Comparison of ENCODE assay signal across 31 cellular contexts in the genomic region with DNA sequence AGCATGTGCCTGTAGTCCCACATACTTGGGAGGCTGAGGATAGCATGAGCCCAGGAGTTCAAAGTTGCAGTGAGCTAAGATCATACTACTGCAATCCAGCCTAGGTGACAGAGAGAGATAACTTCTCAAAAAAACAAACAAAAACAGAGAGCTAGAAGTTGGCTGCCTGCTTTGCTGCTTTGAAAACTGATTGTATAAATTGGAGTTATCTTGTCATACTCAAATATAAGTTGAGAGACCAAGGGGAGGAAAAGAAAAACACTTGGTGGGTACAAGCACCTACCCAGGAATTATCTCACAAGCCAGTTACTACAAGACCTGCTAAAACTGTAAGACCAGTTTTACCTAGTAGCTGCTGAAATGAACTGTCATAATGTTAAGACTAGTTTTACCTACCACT.
"Had no signal": no experiment of that assay in that cellular context is flagged by ENCODE, and none has a peak within 500 bp of the region (broad histone marks: within the 10 kb centered on the region; RNA-seq: fewer than 3 reads in every experiment).

No MANE protein-coding gene starts in this region.

- H3K36me3 Mint-ChIP-seq: neural progenitor cell; stimulated activated memory B cell treated with anti-CD40 and anti-IgM and Interleukin-4, amounts not matched to agents 10 μg/mL and 1 μg/mL and 100 μg/mL, for 72 hours; type B pancreatic cell had no signal

- H3K79me2 ChIP-seq: parathyroid adenoma had no signal

- H3K27me3 Mint-ChIP-seq: progenitor cell of endocrine pancreas, type B pancreatic cell had no signal

- H3K4me3 Mint-ChIP-seq: natural killer cell; nephron; neural progenitor cell; stimulated activated memory B cell treated with anti-CD40 and anti-IgM and Interleukin-4, amounts not matched to agents 10 μg/mL and 1 μg/mL and 100 μg/mL, for 72 hours; stimulated activated naive CD8-positive, alpha-beta T cell treated with anti-CD3 and anti-CD28 coated beads, Interleukin-15, amount 100 ng/mL, for 72 hours; type B pancreatic cell had no signal

- H3K27me3 ChIP-seq: neural progenitor cell, ovary, testis, tibial artery, transverse colon, upper lobe of right lung, uterus had no signal

- H3K4me1 Mint-ChIP-seq: natural killer cell; nephron; neural progenitor cell; stimulated activated memory B cell treated with anti-CD40 and anti-IgM and Interleukin-4, amounts not matched to agents 10 μg/mL and 1 μg/mL and 100 μg/mL, for 72 hours; stimulated activated naive CD8-positive, alpha-beta T cell treated with anti-CD3 and anti-CD28 coated beads, Interleukin-15, amount 100 ng/mL, for 72 hours had no signal

- H3K4me2 ChIP-seq: neural progenitor cell, smooth muscle cell had no signal

- DNase-seq: natural killer cell; occipital lobe; ovary; posterior cingulate gyrus; psoas muscle; right cardiac atrium; spleen; stimulated activated CD4-positive, alpha-beta T cell treated with anti-CD3 and anti-CD28 coated beads, Interleukin-12 subunit alpha, Interleukin-12 subunit beta, amount 100 ng/mL, for 4 hours; stimulated activated CD4-positive, alpha-beta T cell treated with anti-CD3 and anti-CD28 coated beads, Interleukin-1b, Interleukin-23, amount 100 ng/mL, for 48 hours; stimulated activated CD4-positive, alpha-beta T cell treated with anti-CD3 and anti-CD28 coated beads, Interleukin-4, amount 100 ng/mL, for 1 hour; stimulated activated CD4-positive, alpha-beta T cell treated with anti-CD3 and anti-CD28 coated beads, Interleukin-4, amount 100 ng/mL, for 4 hours; stimulated activated CD8-positive, alpha-beta memory T cell treated with anti-CD3 and anti-CD28 coated beads, Interleukin-4, amount 100 ng/mL, for 48 hours; stimulated activated naive CD4-positive, alpha-beta T cell; stimulated activated naive CD8-positive, alpha-beta T cell treated with anti-CD3 and anti-CD28 coated beads, Interleukin-15, amount 100 ng/mL, for 72 hours; stimulated activated naive CD8-positive, alpha-beta T cell treated with anti-CD3 and anti-CD28 coated beads, Interleukin-15, Interleukin-2, amounts not matched to agents 100 U/mL and 50 U/mL, for 24 hours; substantia nigra; testis; tibial artery; transverse colon; upper lobe of right lung; uterus had no signal

- H3K36me3 ChIP-seq: neural progenitor cell, ovary, spleen, suprapubic skin, tibial artery, transverse colon, upper lobe of right lung, uterus had no signal

- H3K27ac Mint-ChIP-seq: natural killer cell; nephron; neural progenitor cell; progenitor cell of endocrine pancreas; stimulated activated memory B cell treated with anti-CD40 and anti-IgM and Interleukin-4, amounts not matched to agents 10 μg/mL and 1 μg/mL and 100 μg/mL, for 72 hours; type B pancreatic cell had no signal

- H3K4me3 ChIP-seq: neural progenitor cell, ovary, psoas muscle, skin epidermis, smooth muscle cell, suprapubic skin, testis, tibial artery, transverse colon, upper lobe of right lung, uterus had no signal

- H3K4me1 ChIP-seq: neural progenitor cell, parathyroid adenoma, psoas muscle, spleen, suprapubic skin, testis, tibial artery, transverse colon, upper lobe of right lung, uterus had no signal

- H3K9me3 Mint-ChIP-seq: neural progenitor cell had no signal

- H3K9ac ChIP-seq: neural progenitor cell, parathyroid adenoma had no signal

- H3K9me3 ChIP-seq: suprapubic skin, testis, upper lobe of right lung, uterus had no signal

- H2AFZ ChIP-seq: neural progenitor cell, parathyroid adenoma had no signal

- H3K27ac ChIP-seq: neural progenitor cell, ovary, parathyroid adenoma, psoas muscle, skin epidermis, spleen, suprapubic skin, testis, tibial artery, transverse colon, upper lobe of right lung, uterus had no signal

- ATAC-seq: natural killer cell; psoas muscle; right cardiac atrium; sciatic nerve; stimulated activated memory B cell treated with anti-CD40 and anti-IgM and Interleukin-4, amounts not matched to agents 10 μg/mL and 1 μg/mL and 100 μg/mL, for 72 hours; stimulated activated naive CD8-positive, alpha-beta T cell treated with anti-CD3 and anti-CD28 coated beads, Interleukin-15, amount 100 ng/mL, for 72 hours; stimulated activated naive CD8-positive, alpha-beta T cell treated with anti-CD3 and anti-CD28 coated beads, Interleukin-15, Interleukin-2, amounts not matched to agents 100 U/mL and 50 U/mL, for 24 hours; upper lobe of right lung had no signal
